8 cellular contexts compared by ENCODE assay signal in the genomic region with DNA sequence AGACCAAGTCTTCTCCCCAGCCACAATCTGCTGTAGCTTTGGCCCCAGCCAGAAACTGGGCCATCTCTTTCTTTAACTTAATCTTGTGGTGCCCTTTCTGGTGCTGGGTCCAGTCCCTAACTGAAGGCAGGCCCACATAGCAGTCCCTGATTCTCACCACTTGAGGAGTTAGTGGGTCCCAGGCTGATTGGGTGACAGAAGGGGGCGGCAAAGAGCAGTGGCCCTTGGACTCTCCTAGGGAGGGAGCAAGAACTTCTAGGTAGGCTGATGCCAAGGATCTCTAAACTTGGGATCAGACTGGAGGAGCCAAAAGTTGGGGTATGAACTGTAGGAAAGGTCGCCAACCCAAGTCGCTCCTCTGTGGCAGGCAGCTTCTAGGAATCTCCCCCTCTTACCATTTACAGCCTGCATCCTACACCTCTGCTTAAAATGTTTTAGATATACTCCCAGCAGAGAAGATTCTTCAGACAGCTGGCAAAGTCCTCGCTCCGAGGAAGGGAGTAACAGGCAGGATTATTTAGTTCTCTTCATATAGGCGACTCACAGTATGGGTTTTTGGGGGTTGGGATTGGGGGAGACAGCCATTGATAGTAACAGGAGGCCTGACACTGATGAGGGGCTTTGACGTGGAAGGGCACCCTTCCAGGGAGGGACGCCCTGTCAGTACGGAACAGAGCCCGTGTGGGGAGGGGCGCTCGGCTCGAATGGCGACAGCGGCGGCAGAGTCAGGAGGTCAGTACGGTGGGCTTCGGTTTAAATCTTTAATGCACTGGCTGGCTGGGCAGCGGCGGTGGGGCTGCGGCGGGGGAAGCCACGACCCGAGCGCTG. TPM values are rescaled to one million over a fixed set of nuclear protein-coding genes. Genes with fewer than 3 reads are reported as not detected.
DNase-seq lines count a peak whose midpoint lies in the region; ATAC-seq and TF ChIP-seq lines count a peak whose summit lies in the region.

No MANE protein-coding gene starts in this region.

- DNase-seq in GM06990 (ENCODE audit: extremely low read depth, insufficient read length): peak; percentile 49
- DNase-seq in NCI-H460 (ENCODE audit: extremely low read depth, low read depth): peak; percentile 80
- peak; percentile 56 to 61 for DNase-seq in activated CD4-positive, alpha-beta T cell treated with anti-CD3 and anti-CD28 coated beads, Interleukin-2, amount 50 U/mL, for 4 hours
- peak; percentile 45 to 64 (median 54) for DNase-seq in effector memory CD4-positive, alpha-beta T cell
- DNase-seq in lung microvascular endothelial cell (ENCODE audit: low read depth in 2 of 2): peak; percentile 56 to 79
- DNase-seq in stimulated activated CD4-positive, alpha-beta T cell treated with anti-CD3 and anti-CD28 coated beads, TNF-alpha, amount 100 ng/mL, for 4 hours (ENCODE audit: low read depth in 3 of 3): peak in 2 of 3 experiments; percentile 38 to 49
- DNase-seq in NCI-H2029 treated with DMSO at 0.1 percent for 48 hours (lab: John Stamatoyannopoulos, UW): no peak

- H3K9me3 ChIP-seq in effector memory CD4-positive, alpha-beta T cell (ENCODE audit: control insufficient read depth, low read length): no peaks in the 10 kb centered on the region

- no peaks in the 10 kb centered on the region for H3K36me3 ChIP-seq in GM06990 (ENCODE audit: control insufficient read depth, insufficient read depth, low read length)
- H3K36me3 ChIP-seq in effector memory CD4-positive, alpha-beta T cell (ENCODE audit: control insufficient read depth, insufficient read depth, low read length): peaks cover 12% of the 10 kb centered on the region

- peak overlapping the region; percentile 57 for H3K4me3 ChIP-seq in GM06990 (replicated peaks; ENCODE audit: low read depth, low read length)
- peak overlapping the region; percentile 53 for H3K4me3 ChIP-seq in effector memory CD4-positive, alpha-beta T cell (ENCODE audit: insufficient read depth, low read depth, low read length, poor library complexity, severe bottlenecking)

- peak; percentile 99 for TF ChIP-seq CTCF in GM06990 (IDR thresholded peaks at IDR 0.05; ENCODE audit: insufficient read depth, low read length, poor library complexity, severe bottlenecking)

- H3K27ac ChIP-seq in effector memory CD4-positive, alpha-beta T cell (ENCODE audit: insufficient read depth, low read length, poor library complexity, severe bottlenecking): peak overlapping the region; percentile 72

- peaks cover 44% of the 10 kb centered on the region for H3K4me1 ChIP-seq in effector memory CD4-positive, alpha-beta T cell (ENCODE audit: control insufficient read depth, insufficient read depth, low read length, poor library complexity, severe bottlenecking)

- peak; percentile 62 for ATAC-seq in HG02571 (IDR thresholded peaks at IDR 0.05; ENCODE audit: unreplicated experiment)

- H3K27me3 ChIP-seq in GM06990 (replicated peaks; ENCODE audit: control insufficient read depth, insufficient read depth, low read length): no peaks in the 10 kb centered on the region; the same call in 1 of the 2 replicates
- no peaks in the 10 kb centered on the region for H3K27me3 ChIP-seq in effector memory CD4-positive, alpha-beta T cell (replicated peaks; ENCODE audit: control insufficient read depth, insufficient read depth, low read length, poor library complexity, severe bottlenecking)

RNA-seq across cellular contexts. Expression of a gene that starts 2.0 kb away (rescaled TPM):
- 0.47 TPM in 1 of 2 replicates, not detected in the other for total RNA-seq in NCI-H460 (2014; rRNA removed; shearing (Covaris generic))
- 0.58 TPM in 1 of 2 replicates, not detected in the other for polyA plus RNA-seq in NCI-H460 (2014; cell fraction: nucleus; rRNA removed)
- total RNA-seq in lung microvascular endothelial cell: not detected in 2 replicates

RNA-seq across cellular contexts. Expression of a gene that starts 12.5 kb away (rescaled TPM):
- 2.2 and 3.3 TPM in 2 replicates for total RNA-seq in NCI-H460 (2014; rRNA removed; shearing (Covaris generic))
- polyA plus RNA-seq in NCI-H460 (2014; cell fraction: nucleus; rRNA removed): 30.8 and 36.3 TPM in 2 replicates
- total RNA-seq in lung microvascular endothelial cell: 3.3 and 3.4 TPM in 2 replicates

RNA-seq across cellular contexts. Expression of a gene that starts 18.0 kb away (rescaled TPM):
- total RNA-seq in NCI-H460 (2014; rRNA removed; shearing (Covaris generic)): 14.0 and 16.0 TPM in 2 replicates
- 54.3 and 58.4 TPM in 2 replicates for polyA plus RNA-seq in NCI-H460 (2014; cell fraction: nucleus; rRNA removed)
- 23.5 and 27.0 TPM in 2 replicates for total RNA-seq in lung microvascular endothelial cell

RNA-seq across cellular contexts. Expression of a gene that starts 26.6 kb away (rescaled TPM):
- not detected in 2 replicates for total RNA-seq in NCI-H460 (2014; rRNA removed; shearing (Covaris generic))
- polyA plus RNA-seq in NCI-H460 (2014; cell fraction: nucleus; rRNA removed): not detected in 2 replicates
- total RNA-seq in lung microvascular endothelial cell: not detected in 2 replicates

RNA-seq across cellular contexts. Expression of a gene that starts 26.9 kb away (rescaled TPM):
- total RNA-seq in NCI-H460 (2014; rRNA removed; shearing (Covaris generic)): 80.3 and 83.5 TPM in 2 replicates
- 182 and 207 TPM in 2 replicates for polyA plus RNA-seq in NCI-H460 (2014; cell fraction: nucleus; rRNA removed)
- total RNA-seq in lung microvascular endothelial cell: 29.2 and 31.0 TPM in 2 replicates
